ENCODE assay signal across 22 cellular contexts in genomic region chr6:44060622-44061374, GRCh38.
A peak's percentile ranks its signal among the peaks of the same experiment; 100 is the strongest.
DNase-seq lines count a peak whose midpoint lies in the region; ATAC-seq and TF ChIP-seq lines count a peak whose summit lies in the region.
"Had no signal": no experiment of that assay in that cellular context is flagged by ENCODE, and none has a peak within 500 bp of the region (broad histone marks: within the 10 kb centered on the region; RNA-seq: fewer than 3 reads in every experiment).

No MANE protein-coding gene starts in this region.

- DNase-seq in Panc1 (ENCODE audit: low read depth, low spot score) = no peak
- peak; percentile 69 for DNase-seq in epithelial cell of esophagus (ENCODE audit: low read depth)
- DNase-seq in osteoblast (ENCODE audit: insufficient read length, low spot score, missing footprints) = no peak
- DNase-seq in stimulated activated naive CD4-positive, alpha-beta T cell treated with Interleukin-2 at 50 U/mL for 16 hours (lab: John Stamatoyannopoulos, UW) = no peak
- DNase-seq in T-helper 17 cell = no peak
- no peak for DNase-seq in AML-193 (lab: John Stamatoyannopoulos, UW)
- DNase-seq: activated CD4-positive, alpha-beta T cell treated with anti-CD3 and anti-CD28 coated beads for 4 hours; CD8-positive, alpha-beta T cell; endodermal cell; GOT3; hippocampal formation; Karpas-422; lower lobe of right lung; NCI-H1048; NCI-H2107; NCI-H524; T-helper 1 cell had no signal

- CTCF ChIA-PET in Panc1 (lab: Charles Lee) = no interaction called here

- H2AFZ ChIP-seq in ACC112 (ENCODE audit: low read length, unreplicated experiment) = no peak overlapping the region
- no peak overlapping the region for H2AFZ ChIP-seq in osteoblast (ENCODE audit: low read length)

- in situ Hi-C loops in Panc1 (cut with HindIII; ENCODE audit: low pct_unique_long_range_greater_than_20kb, low sequenced_read_pairs) = no loop called here

- no peaks in the 10 kb centered on the region for H4K20me1 ChIP-seq in osteoblast (ENCODE audit: insufficient read depth, low read length)

- H3K9me3 ChIP-seq in Panc1 (ENCODE audit: control insufficient read depth, insufficient read depth, low read depth, low read length) (peaks cover 7% of the 10 kb centered on the region; the same call in 1 of the 2 replicates), osteoblast (ENCODE audit: low read depth, low read length) (no peaks in the 10 kb centered on the region), T-helper 17 cell (ENCODE audit: control insufficient read depth, low read length, poor library complexity, severe bottlenecking) (no peaks in the 10 kb centered on the region)
- H3K9me3 ChIP-seq: ascending aorta, lower lobe of right lung had no signal

- H3K27ac Mint-ChIP-seq in T-helper 17 cell = no peak overlapping the region
- H3K27ac Mint-ChIP-seq: activated T-helper 1 cell treated with anti-CD3 and anti-CD28 coated beads, Interleukin-12 subunit alpha, Interleukin-12 subunit beta, Interleukin-2, Interleukin-4 antibody, amounts not matched to agents 30 ng/mL and 10 ng/mL and 1 ng/mL, durations not matched to agents 14 hours and 24 hours and 36 hours; CD8-positive, alpha-beta T cell; endodermal cell had no signal

- H3K36me3 Mint-ChIP-seq in T-helper 17 cell (ENCODE audit: low read depth) = peaks cover 3% of the 10 kb centered on the region
- H3K36me3 Mint-ChIP-seq: CD8-positive, alpha-beta T cell had no signal

- no TSS peak for BruUV-seq in Panc1 (replicated peaks; lab: Mats Ljungman, UMichigan)

- POLR2A ChIA-PET in Panc1 (lab: Charles Lee) = interaction anchor here (0.6 kb wide), 1 partner anchor 17 kb away, joined by 7 read pairs; no protein-coding TSS in a partner anchor

- H3K4me1 Mint-ChIP-seq in T-helper 17 cell = no peaks in the 10 kb centered on the region

- peak overlapping the region; percentile 98 for H3K27ac ChIP-seq in ACC112 (ENCODE audit: low read depth, low read length)
- H3K27ac ChIP-seq in Panc1 (ENCODE audit: low read length) = peak overlapping the region; percentile 9; the same call in 1 of the 2 replicates
- H3K27ac ChIP-seq in osteoblast (ENCODE audit: low read depth, low read length) = peak overlapping the region; percentile 99
- H3K27ac ChIP-seq: lower lobe of right lung had no signal

- H3K27me3 ChIP-seq in ACC112 (ENCODE audit: insufficient read depth, low read length) (no peaks in the 10 kb centered on the region), Panc1 (ENCODE audit: control insufficient read depth, insufficient read depth, low read length) (no peaks in the 10 kb centered on the region), osteoblast (ENCODE audit: insufficient read depth, low read length) (no peaks in the 10 kb centered on the region)
- H3K27me3 ChIP-seq: ascending aorta had no signal

- H3K4me3 ChIP-seq in ACC112 (ENCODE audit: low read depth, low read length) (no peak overlapping the region), Panc1 (ENCODE audit: low read depth in 2 of 2, low read length in 2 of 2) (no peak overlapping the region), epithelial cell of esophagus (ENCODE audit: low read length) (no peak overlapping the region), osteoblast (ENCODE audit: insufficient read depth, low read length) (no peak overlapping the region)
- H3K4me3 ChIP-seq: ascending aorta, lower lobe of right lung had no signal

- H3K4me3 Mint-ChIP-seq in T-helper 17 cell = no peak overlapping the region
- H3K4me3 Mint-ChIP-seq: activated T-helper 1 cell treated with anti-CD3 and anti-CD28 coated beads, Interleukin-12 subunit alpha, Interleukin-12 subunit beta, Interleukin-2, Interleukin-4 antibody, amounts not matched to agents 30 ng/mL and 10 ng/mL and 1 ng/mL, durations not matched to agents 14 hours and 24 hours and 36 hours; CD8-positive, alpha-beta T cell; endodermal cell had no signal

- H3K79me2 ChIP-seq in ACC112 (ENCODE audit: control insufficient read depth, insufficient read depth, low read length, unreplicated experiment) (no peaks in the 10 kb centered on the region), osteoblast (ENCODE audit: insufficient read depth, low read length) (no peaks in the 10 kb centered on the region)

- H3K36me3 ChIP-seq in ACC112 (ENCODE audit: insufficient read depth, low read length) (no peaks in the 10 kb centered on the region), Panc1 (ENCODE audit: control insufficient read depth, insufficient read depth, low read length) (no peaks in the 10 kb centered on the region), osteoblast (ENCODE audit: insufficient read depth, low read length) (no peaks in the 10 kb centered on the region)
- H3K36me3 ChIP-seq: ascending aorta, lower lobe of right lung had no signal

- H3K4me1 ChIP-seq in ACC112 (ENCODE audit: control insufficient read depth, insufficient read depth, low read length, unreplicated experiment) (peaks cover 82% of the 10 kb centered on the region), Panc1 (ENCODE audit: control insufficient read depth, insufficient read depth, low read length) (peaks cover 32% of the 10 kb centered on the region), osteoblast (ENCODE audit: insufficient read depth, low read length) (peaks cover 77% of the 10 kb centered on the region)

- ATAC-seq in Panc1 (no peak), T-helper 17 cell (no peak), GM18861 (IDR thresholded peaks at IDR 0.05; ENCODE audit: unreplicated experiment) (no peak)
- ATAC-seq: activated naive CD4-positive, alpha-beta T cell treated with anti-CD3 and anti-CD28 coated beads, Interleukin-2, amount 50 U/mL, for 72 hours; CD8-positive, alpha-beta T cell; lower lobe of right lung had no signal

- H3K4me2 ChIP-seq in osteoblast (ENCODE audit: insufficient read depth, low read length) = no peak overlapping the region

- no peak for TF ChIP-seq CTCF in Panc1 (IDR thresholded peaks at IDR 0.05)
- TF ChIP-seq CTCF in epithelial cell of esophagus (IDR thresholded peaks at IDR 0.05; ENCODE audit: insufficient read depth, low read depth, low read length, missing control alignments) = no peak
- no peak for TF ChIP-seq CTCF in osteoblast (IDR thresholded peaks at IDR 0.05; ENCODE audit: extremely low read depth, low read depth, low read length)

- intact Hi-C loops in Panc1 (cut with micrococcal nuclease; ENCODE audit: unreplicated experiment) = no loop called here

- peaks cover 8% of the 10 kb centered on the region for H3K27me3 Mint-ChIP-seq in T-helper 17 cell

Comparison
In these comparisons a context has a peak if more than half of its experiments do, and no peak if none do; other contexts are left out.
1. H3K27ac ChIP-seq: peak in every context shown above with its lines; median percentile 99 in osteoblast; 98 in ACC112; 9 in Panc1.